ENCODE assay signal across 8 cellular contexts in genomic region chr12:77325505-77325904, GRCh38.
DNase-seq lines count a peak whose midpoint lies in the region; ATAC-seq, FAIRE-seq and TF ChIP-seq lines count a peak whose summit lies in the region.

No MANE protein-coding gene starts in this region.

- no peak overlapping the region for H3K27ac Mint-ChIP-seq in activated CD4-positive, alpha-beta T cell treated with anti-CD3 and anti-CD28 coated beads, Interleukin-2, amount 10 ng/mL, durations not matched to agents 24 days and 14 days

- H3K36me3 Mint-ChIP-seq in activated CD4-positive, alpha-beta T cell treated with anti-CD3 and anti-CD28 coated beads, Interleukin-2, amount 10 ng/mL, durations not matched to agents 24 days and 14 days (ENCODE audit: low read depth) = peaks cover 2% of the 10 kb centered on the region

- peaks cover 48% of the 10 kb centered on the region for H3K27me3 Mint-ChIP-seq in activated CD4-positive, alpha-beta T cell treated with anti-CD3 and anti-CD28 coated beads, Interleukin-2, amount 10 ng/mL, durations not matched to agents 24 days and 14 days

- no peak overlapping the region for H3K27ac ChIP-seq in kidney (ENCODE audit: low read depth in 2 of 2, low read length in 2 of 2)
- no peak overlapping the region for H3K27ac ChIP-seq in thyroid gland

- intact Hi-C loops in activated CD4-positive, alpha-beta T cell treated with anti-CD3 and anti-CD28 coated beads, Interleukin-2, amount 10 ng/mL, durations not matched to agents 24 days and 14 days (cut with micrococcal nuclease) = no loop called here
- intact Hi-C loops in kidney (cut with DNase I) (no loop called here), thyroid gland (cut with DNase I) (no loop called here)

- H3K4me1 Mint-ChIP-seq in activated CD4-positive, alpha-beta T cell treated with anti-CD3 and anti-CD28 coated beads, Interleukin-2, amount 10 ng/mL, durations not matched to agents 24 days and 14 days = peaks cover 11% of the 10 kb centered on the region

- WGBS in thyroid gland, 2 donors = 2 to 4% methylated on average over 24 of the region's 24 CpGs

- H3K4me3 Mint-ChIP-seq in activated CD4-positive, alpha-beta T cell treated with anti-CD3 and anti-CD28 coated beads, Interleukin-2, amount 10 ng/mL, durations not matched to agents 24 days and 14 days = peak overlapping the region; percentile 83

- no peaks in the 10 kb centered on the region for H3K27me3 ChIP-seq in thyroid gland

- TF ChIP-seq CTCF in astrocyte of the cerebellum (IDR thresholded peaks at IDR 0.05; ENCODE audit: low read depth, low read length, missing control alignments) (no peak), kidney (IDR thresholded peaks at IDR 0.05; ENCODE audit: borderline replicate concordance, extremely low read depth, insufficient read depth) (no peak), thyroid gland (IDR thresholded peaks at IDR 0.05) (no peak)

- no peak for TF ChIP-seq POLR2A in thyroid gland (IDR thresholded peaks at IDR 0.05)

- H3K9ac ChIP-seq in kidney (ENCODE audit: low read length in 2 of 2) = no peak overlapping the region

- no peak for ATAC-seq in GM18520 (IDR thresholded peaks at IDR 0.05; ENCODE audit: unreplicated experiment)

- no peaks in the 10 kb centered on the region for H3K36me3 ChIP-seq in kidney (ENCODE audit: control insufficient read depth in 1 of 2, insufficient read depth in 2 of 2, low read length in 2 of 2)
- H3K36me3 ChIP-seq in thyroid gland = no peaks in the 10 kb centered on the region

- no peak for FAIRE-seq in kidney (lab: Jason Lieb, UNC)

- no peak for DNase-seq in activated CD4-positive, alpha-beta T cell treated with anti-CD3 and anti-CD28 coated beads, Interleukin-2, amount 10 ng/mL, durations not matched to agents 24 days and 14 days
- no peak for DNase-seq in activated CD4-positive, alpha-beta T cell treated with anti-CD3 and anti-CD28 coated beads for 48 hours
- DNase-seq in astrocyte of the cerebellum (ENCODE audit: low read depth) (no peak), kidney (no peak), thyroid gland (no peak), HUDEP-2 (lab: John Stamatoyannopoulos, UW; ENCODE audit: unreplicated experiment in 76 of 76) (no peak), GF-D8 (lab: John Stamatoyannopoulos, UW) (no peak)

- in situ Hi-C loops in astrocyte of the cerebellum (cut with HindIII; ENCODE audit: low sequenced_read_pairs) = no loop called here

- peaks cover 0 to 3% of the 10 kb centered on the region in 2 donors for H3K4me1 ChIP-seq in kidney (ENCODE audit: control insufficient read depth in 1 of 2, insufficient read depth in 1 of 2, low read depth in 1 of 2, low read length in 2 of 2)
- peaks cover 0 to 13% of the 10 kb centered on the region in 2 donors for H3K4me1 ChIP-seq in thyroid gland

- H3K4me3 ChIP-seq in astrocyte of the cerebellum (ENCODE audit: low read depth, low read length) (peak overlapping the region; percentile 64), kidney (ENCODE audit: low read length in 2 of 2) (peak overlapping the region; percentile 4 to 76), thyroid gland (replicated peaks in 1 of 3) (peak overlapping the region in 2 of 3 donors; percentile 24 to 30)

- H3K9me3 Mint-ChIP-seq in activated CD4-positive, alpha-beta T cell treated with anti-CD3 and anti-CD28 coated beads, Interleukin-2, amount 10 ng/mL, durations not matched to agents 24 days and 14 days = no peaks in the 10 kb centered on the region

- H3K9me3 ChIP-seq in kidney (ENCODE audit: control insufficient read depth in 1 of 2, low read length in 2 of 2) (no peaks in the 10 kb centered on the region), thyroid gland (no peaks in the 10 kb centered on the region)
